8 cellular contexts compared by ENCODE assay signal in the genomic region with DNA sequence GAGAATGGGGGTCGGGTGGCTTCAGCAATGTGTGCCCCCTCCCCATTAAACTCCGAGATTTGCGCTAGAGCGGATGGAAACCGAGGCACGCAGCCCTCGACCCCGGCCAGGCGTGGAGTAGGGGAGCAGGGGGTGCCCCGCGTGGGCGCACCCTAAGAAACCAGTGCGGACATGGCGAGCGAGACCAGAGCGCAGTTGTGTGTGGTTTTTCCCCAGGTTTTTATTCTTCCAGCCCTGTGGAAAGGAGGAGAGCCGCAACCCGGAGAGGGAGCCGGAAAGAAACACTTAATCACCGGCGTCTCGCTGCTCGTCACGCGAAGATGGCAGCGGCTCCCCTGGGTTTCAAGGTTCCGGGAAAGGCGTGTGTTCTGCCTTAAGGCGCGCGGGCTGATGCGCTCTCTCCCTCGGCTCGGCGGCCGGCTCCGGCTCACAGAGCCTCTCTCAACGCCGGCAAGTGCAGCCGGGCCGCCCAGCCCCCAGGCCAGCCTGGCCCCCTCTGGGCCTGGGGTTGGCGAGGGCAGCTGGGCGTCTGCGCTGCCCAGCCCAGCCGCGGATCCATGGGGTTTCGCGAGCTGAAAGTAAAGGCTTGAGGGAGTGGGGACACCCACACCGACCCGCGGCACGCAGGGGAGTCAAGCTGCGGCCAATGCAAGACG.
DNase-seq lines count a peak whose midpoint lies in the region; ATAC-seq and TF ChIP-seq lines count a peak whose summit lies in the region.

No MANE protein-coding gene starts in this region.

- H2AFZ ChIP-seq in IMR-90 (replicated peaks; ENCODE audit: low read length, poor library complexity) = peak overlapping the region; percentile 90

- H3K9me3 ChIP-seq in IMR-90 (ENCODE audit: control insufficient read depth, insufficient read depth, low read length) (no peaks in the 10 kb centered on the region; the same call in 1 of the 2 replicates), right atrium auricular region (no peaks in the 10 kb centered on the region)

- TF ChIP-seq POLR2A in IMR-90 (IDR thresholded peaks at IDR 0.05; ENCODE audit: low read depth, low read length) = no peak

- no peak overlapping the region for H2BK20ac ChIP-seq in IMR-90 (ENCODE audit: low read depth, low read length)

- H3K4me1 Mint-ChIP-seq in activated naive CD8-positive, alpha-beta T cell treated with anti-CD3 and anti-CD28 coated beads, Interleukin-2, amount 50 U/mL, for 24 hours = peaks cover 54% of the 10 kb centered on the region

- no peaks in the 10 kb centered on the region for H3K9me1 ChIP-seq in IMR-90 (ENCODE audit: insufficient read depth, low read length)

- H3K14ac ChIP-seq in IMR-90 (replicated peaks; ENCODE audit: low read depth, low read length) = no peak overlapping the region

- H2AK9ac ChIP-seq in IMR-90 (replicated peaks; ENCODE audit: low read depth, low read length, poor library complexity) = peak overlapping the region; percentile 79

- H2BK15ac ChIP-seq in IMR-90 (ENCODE audit: low read depth, low read length) = peak overlapping the region; percentile 75; the same call in 1 of the 3 replicates

- DNase-seq in AG10803 (ENCODE audit: low read depth) (peak; percentile 58), IMR-90 (no peak), right atrium auricular region (ENCODE audit: low spot score) (no peak), skeletal muscle cell (ENCODE audit: low read depth) (no peak), NCI-H2081 treated with DMSO at 0.1 percent for 48 hours (lab: John Stamatoyannopoulos, UW) (no peak)
- peak; percentile 40 for DNase-seq in activated naive CD8-positive, alpha-beta T cell treated with anti-CD3 and anti-CD28 coated beads, Interleukin-2, amount 50 U/mL, for 24 hours

- H3K27ac ChIP-seq in IMR-90 (ENCODE audit: insufficient read depth, low read length) = peak overlapping the region; percentile 36
- H3K27ac ChIP-seq in right atrium auricular region = peak overlapping the region; percentile 82 to 88

- no peak overlapping the region for H3K18ac ChIP-seq in IMR-90 (ENCODE audit: low read depth, low read length)

- H3K56ac ChIP-seq in IMR-90 (ENCODE audit: extremely low read depth, insufficient read depth, low read length) = 0 out of 2 replicates have a peak overlapping the region, but pooled peaks have one; percentile 17

- dilution Hi-C loops in IMR-90 (cut with HindIII; ENCODE audit: low sequenced_read_pairs, unreplicated experiment) = no loop called here

- POLR2A ChIA-PET in IMR-90 (lab: Charles Lee; ENCODE audit: unreplicated experiment) = no interaction called here

- intact Hi-C loops in IMR-90 (cut with micrococcal nuclease) = loop anchor here (5.0 kb wide), 2 partner anchors 74 to 96 kb away; a partner anchor contains a TSS

- peak; percentile 28 for ATAC-seq in IMR-90 (ENCODE audit: low read depth)
- no peak for ATAC-seq in activated naive CD8-positive, alpha-beta T cell treated with anti-CD3 and anti-CD28 coated beads, Interleukin-2, amount 50 U/mL, for 24 hours
- ATAC-seq in GM19351 (IDR thresholded peaks at IDR 0.05; ENCODE audit: unreplicated experiment) = no peak
- no peak for ATAC-seq in GM18511 (IDR thresholded peaks at IDR 0.05; ENCODE audit: unreplicated experiment)

- H3K27me3 ChIP-seq in IMR-90 (ENCODE audit: control insufficient read depth, insufficient read depth, low read length) (peaks cover 18% of the 10 kb centered on the region), right atrium auricular region (peaks cover 0 to 3% of the 10 kb centered on the region in 2 donors)

- peak overlapping the region; percentile 92 for H3K27ac Mint-ChIP-seq in activated naive CD8-positive, alpha-beta T cell treated with anti-CD3 and anti-CD28 coated beads, Interleukin-2, amount 50 U/mL, for 24 hours

- peak overlapping the region; percentile 48 for H3K4me3 ChIP-seq in AG10803 (ENCODE audit: low read length)
- peak overlapping the region; percentile 40 for H3K4me3 ChIP-seq in IMR-90 (ENCODE audit: insufficient read depth, low read depth, low read length)
- peak overlapping the region; percentile 30 to 51 for H3K4me3 ChIP-seq in right atrium auricular region
- peak overlapping the region; percentile 39 for H3K4me3 ChIP-seq in skeletal muscle cell (ENCODE audit: low read depth, low read length)

- no peaks in the 10 kb centered on the region for H4K20me1 ChIP-seq in IMR-90 (ENCODE audit: insufficient read depth, low read length)

- 14% methylated on average over 21 of the region's 54 CpGs; no CpG with 5 or more reads in 1 of the 2 experiments for WGBS in IMR-90 (ENCODE audit: extremely low coverage in 2 of 2, insufficient read length in 1 of 2), 2 experiments

- TF ChIP-seq RAD21 in IMR-90 (IDR thresholded peaks at IDR 0.05; ENCODE audit: low read length) = no peak

- H4K5ac ChIP-seq in IMR-90 (ENCODE audit: low read depth, low read length) = no peak overlapping the region

- H3K79me1 ChIP-seq in IMR-90 (ENCODE audit: low read depth in 1 of 2, low read length in 2 of 2) = peaks cover 0 to 3% of the 10 kb centered on the region in 2 experiments; a peak in 1 of 4 replicates

- peaks cover 5% of the 10 kb centered on the region for H3K36me3 Mint-ChIP-seq in activated naive CD8-positive, alpha-beta T cell treated with anti-CD3 and anti-CD28 coated beads, Interleukin-2, amount 50 U/mL, for 24 hours (ENCODE audit: low read depth)

- peak overlapping the region; percentile 56 for H4K91ac ChIP-seq in IMR-90 (ENCODE audit: insufficient read depth, low read depth, low read length)

- peak overlapping the region; percentile 71 for H3K4me2 ChIP-seq in IMR-90 (ENCODE audit: low read depth, low read length)

- H3K27me3 Mint-ChIP-seq in activated naive CD8-positive, alpha-beta T cell treated with anti-CD3 and anti-CD28 coated beads, Interleukin-2, amount 50 U/mL, for 24 hours = no peaks in the 10 kb centered on the region

- BruUV-seq in IMR-90 (replicated peaks; lab: Mats Ljungman, UMichigan) = no TSS peak

- H4K8ac ChIP-seq in IMR-90 (ENCODE audit: low read depth in 2 of 2, low read length in 2 of 2) = peak overlapping the region in 1 of 2 experiments; percentile 75; a peak in 2 of 4 replicates

- peak overlapping the region; percentile 20 for H3K4ac ChIP-seq in IMR-90 (ENCODE audit: low read depth, low read length)

- CTCF ChIA-PET in IMR-90 (lab: Yijun Ruan, JAX) = no interaction called here

- H3K9ac ChIP-seq in IMR-90 (ENCODE audit: low read depth, low read length) = no peak overlapping the region; the same call in 1 of the 2 replicates

- H2BK5ac ChIP-seq in IMR-90 (ENCODE audit: low read depth, low read length, poor library complexity, severe bottlenecking) = no peak overlapping the region

- peak overlapping the region; percentile 2; the same call in 1 of the 2 replicates for H2BK120ac ChIP-seq in IMR-90 (ENCODE audit: low read depth, low read length)

- H3K9me3 Mint-ChIP-seq in activated naive CD8-positive, alpha-beta T cell treated with anti-CD3 and anti-CD28 coated beads, Interleukin-2, amount 50 U/mL, for 24 hours = no peaks in the 10 kb centered on the region

- H3K36me3 ChIP-seq in IMR-90 (ENCODE audit: control insufficient read depth, insufficient read depth, low read length) = no peaks in the 10 kb centered on the region
- H3K36me3 ChIP-seq in right atrium auricular region = no peaks in the 10 kb centered on the region

- TF ChIP-seq CTCF in AG10803 (conservative IDR thresholded peaks at IDR 0.05; ENCODE audit: low read length) (no peak), IMR-90 (conservative IDR thresholded peaks at IDR 0.05; ENCODE audit: low read depth, low read length) (no peak), right atrium auricular region (IDR thresholded peaks at IDR 0.05) (no peak)

- no peak overlapping the region for H2AK5ac ChIP-seq in IMR-90 (ENCODE audit: low read depth, low read length)

- no peaks in the 10 kb centered on the region; the same call in 1 of the 2 replicates for H3K4me1 ChIP-seq in IMR-90 (ENCODE audit: control insufficient read depth, insufficient read depth, low read length)
- H3K4me1 ChIP-seq in right atrium auricular region = peaks cover 0 to 57% of the 10 kb centered on the region in 2 donors

- H3K23ac ChIP-seq in IMR-90 (ENCODE audit: low read depth, low read length) = no peak overlapping the region

- H3K4me3 Mint-ChIP-seq in activated naive CD8-positive, alpha-beta T cell treated with anti-CD3 and anti-CD28 coated beads, Interleukin-2, amount 50 U/mL, for 24 hours = peak overlapping the region; percentile 86

- in situ Hi-C loops in IMR-90 (cut with MboI; ENCODE audit: low sequenced_read_pairs) = loop anchor here (5.0 kb wide), 1 partner anchor 64 kb away; no protein-coding TSS in a partner anchor

TF ChIP-seq in IMR-90, 13 proteins besides CTCF, POLR2A, EP300 and RAD21:
- no peak for TF ChIP-seq MAFK (IDR thresholded peaks at IDR 0.05; ENCODE audit: low read depth, low read length)

Comparison
In these comparisons a context has a peak if more than half of its experiments do, and no peak if none do; other contexts are left out.
1. DNase-seq: peak in AG10803 (single experiment) and activated naive CD8-positive, alpha-beta T cell treated with anti-CD3 and anti-CD28 coated beads, Interleukin-2, amount 50 U/mL, for 24 hours (single experiment); none in IMR-90 (single experiment), right atrium auricular region (single experiment), skeletal muscle cell (single experiment) and NCI-H2081 treated with DMSO at 0.1 percent for 48 hours (single experiment).
2. Peak in every context shown above with its lines, with median percentiles within 50 percentile points of each other: H3K4me3 ChIP-seq.